ENCODE assay signal across 10 cellular contexts in the genomic region with DNA sequence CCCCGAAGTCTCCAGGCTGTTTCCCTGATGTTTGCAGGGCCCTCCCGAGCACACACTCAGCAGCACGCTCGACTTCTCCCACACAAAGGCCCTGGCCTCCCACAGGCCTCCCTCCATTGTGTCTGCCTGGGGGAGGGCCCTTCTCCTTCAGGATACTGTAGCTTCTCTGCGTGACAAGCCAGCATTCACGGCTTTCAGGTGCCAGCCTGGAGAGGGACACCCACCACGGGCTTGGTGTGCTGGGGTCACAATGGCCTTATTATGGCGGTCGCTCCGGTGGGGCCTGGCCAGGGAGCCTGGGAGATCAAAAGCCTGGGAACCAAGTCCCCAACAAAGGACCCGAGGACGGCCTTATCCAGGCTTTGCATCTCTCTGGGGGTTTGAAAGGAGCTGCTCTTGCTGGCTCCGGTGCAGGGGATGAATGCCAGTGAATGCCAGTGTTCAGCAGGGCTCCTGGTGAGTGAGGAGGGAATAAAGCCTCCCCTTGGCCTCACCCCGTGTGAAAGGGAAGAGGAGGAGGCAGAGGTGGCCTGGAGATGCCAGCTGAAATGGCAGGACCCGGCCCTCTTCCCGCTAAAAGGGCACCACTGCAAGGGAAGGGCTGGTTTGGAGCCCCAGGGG. TPM values are rescaled to one million over a fixed set of nuclear protein-coding genes. Genes with fewer than 3 reads are reported as not detected.
DNase-seq lines count a peak whose midpoint lies in the region; ATAC-seq and TF ChIP-seq lines count a peak whose summit lies in the region.
"Had no signal": no experiment of that assay in that cellular context is flagged by ENCODE, and none has a peak within 500 bp of the region (broad histone marks: within the 10 kb centered on the region; RNA-seq: fewer than 3 reads in every experiment).

No MANE protein-coding gene starts in this region.

- H3K9ac ChIP-seq in mammary epithelial cell (ENCODE audit: insufficient read depth, low read length) (peak overlapping the region; percentile 15), mesenchymal stem cell (ENCODE audit: low read length) (peak overlapping the region; percentile 73)

- ATAC-seq in upper lobe of left lung (ENCODE audit: low FRiP score in 2 of 2), result no peak
- ATAC-seq in GM21526 (IDR thresholded peaks at IDR 0.05; ENCODE audit: low FRiP score, unreplicated experiment), result no peak
- ATAC-seq in GM18868 (IDR thresholded peaks at IDR 0.05; ENCODE audit: unreplicated experiment), result no peak

- TF ChIP-seq POLR2A in upper lobe of left lung (IDR thresholded peaks at IDR 0.05), result no peak

- peak overlapping the region; percentile 3 to 95 for H3K4ac ChIP-seq in mesenchymal stem cell (ENCODE audit: low read depth in 1 of 2, low read length in 2 of 2)

- H3K14ac ChIP-seq in mesenchymal stem cell (ENCODE audit: low read length in 2 of 2), result peak overlapping the region in 1 of 2 experiments; percentile 73

- no peaks in the 10 kb centered on the region for H4K20me1 ChIP-seq in mammary epithelial cell (ENCODE audit: insufficient read depth, low read length)

- H3K9me3 ChIP-seq in mammary epithelial cell (replicated peaks; ENCODE audit: insufficient read depth, low read length) (no peaks in the 10 kb centered on the region), mesenchymal stem cell (ENCODE audit: control insufficient read depth, low read length) (no peaks in the 10 kb centered on the region), upper lobe of left lung (no peaks in the 10 kb centered on the region)

- dilution Hi-C loops in mammary epithelial cell (cut with HindIII; ENCODE audit: low sequenced_read_pairs), result no loop called here

- H2AFZ ChIP-seq in mammary epithelial cell (ENCODE audit: low read depth, low read length) (peak overlapping the region; percentile 57), mesenchymal stem cell (ENCODE audit: low read depth, low read length) (no peak overlapping the region)

- H2BK120ac ChIP-seq in mesenchymal stem cell (ENCODE audit: low read depth, low read length), result peak overlapping the region; percentile 99

- in situ Hi-C loops in mammary epithelial cell (cut with MboI; ENCODE audit: low sequenced_read_pairs in 2 of 2), result no loop called here

- H2AK5ac ChIP-seq in mesenchymal stem cell (ENCODE audit: low read length, severe bottlenecking), result peak overlapping the region; percentile 96

- no peak for TF ChIP-seq CTCF in mammary epithelial cell (conservative IDR thresholded peaks at IDR 0.05 in 1 of 2, IDR thresholded peaks at IDR 0.05 in 1 of 2; ENCODE audit: extremely low read depth in 1 of 2, insufficient read depth in 1 of 2, low read depth in 1 of 2, low read length in 2 of 2)
- TF ChIP-seq CTCF in upper lobe of left lung (IDR thresholded peaks at IDR 0.05), result no peak

- 55% methylated on average over 12 of the region's 16 CpGs for WGBS in mammary epithelial cell (ENCODE audit: low coverage, missing lambda C conversion rate)
- 76% methylated on average over 16 of the region's 16 CpGs for WGBS in mesenchymal stem cell
- 75 to 82% methylated on average over 7 to 16 of the region's 16 CpGs for WGBS in upper lobe of left lung, 2 donors

- peak overlapping the region; percentile 98 for H4K8ac ChIP-seq in mesenchymal stem cell (ENCODE audit: low read length)

- H4K91ac ChIP-seq in mesenchymal stem cell (ENCODE audit: low read length), result peak overlapping the region; percentile 99

- H3K4me1 ChIP-seq in mammary epithelial cell (ENCODE audit: insufficient read depth, low read length) (peaks cover 18% of the 10 kb centered on the region), mesenchymal stem cell (ENCODE audit: control insufficient read depth, insufficient read depth, low read depth, low read length) (peaks cover 54% of the 10 kb centered on the region), upper lobe of left lung (peaks cover 16 to 28% (median 24%) of the 10 kb centered on the region in 4 donors)

- H3K79me1 ChIP-seq in mesenchymal stem cell (replicated peaks; ENCODE audit: low read length, poor library complexity, severe bottlenecking), result peaks cover 12% of the 10 kb centered on the region

- H2BK5ac ChIP-seq in mesenchymal stem cell (ENCODE audit: low read depth, low read length, poor library complexity, severe bottlenecking), result peak overlapping the region; percentile 97

- H2BK15ac ChIP-seq in mesenchymal stem cell (ENCODE audit: low read depth, poor library complexity, severe bottlenecking), result peak overlapping the region; percentile 98

- no peaks in the 10 kb centered on the region for H3K79me2 ChIP-seq in mammary epithelial cell (ENCODE audit: insufficient read depth, low read length)

- peak overlapping the region in 1 of 2 experiments; percentile 66 for H3K23ac ChIP-seq in mesenchymal stem cell (ENCODE audit: low read length in 2 of 2)

- H3K36me3 ChIP-seq in mammary epithelial cell (ENCODE audit: insufficient read depth, low read length) (peaks cover 4% of the 10 kb centered on the region), mesenchymal stem cell (ENCODE audit: control insufficient read depth in 1 of 2, insufficient read depth in 2 of 2, low read depth in 1 of 2, low read length in 2 of 2) (peaks cover 0 to 52% of the 10 kb centered on the region in 2 experiments), upper lobe of left lung (peaks cover 0 to 10% (median 2%) of the 10 kb centered on the region in 4 donors)

- no peak for TF ChIP-seq EP300 in upper lobe of left lung (IDR thresholded peaks at IDR 0.05)

- intact Hi-C loops in mammary epithelial cell (cut with micrococcal nuclease), result no loop called here

- no TSS peak for BruUV-seq in mammary epithelial cell (replicated peaks; lab: Mats Ljungman, UMichigan)

- H3K27me3 ChIP-seq in mammary epithelial cell (ENCODE audit: insufficient read depth, low read length), result no peaks in the 10 kb centered on the region
- H3K27me3 ChIP-seq in mesenchymal stem cell (ENCODE audit: control insufficient read depth in 1 of 2, insufficient read depth in 1 of 2, low read length in 2 of 2), result no peaks in the 10 kb centered on the region
- no peaks in the 10 kb centered on the region for H3K27me3 ChIP-seq in upper lobe of left lung

- CTCF ChIA-PET in mammary epithelial cell (lab: Charles Lee; ENCODE audit: low non-redundant PET), result no interaction called here

- H3K27ac ChIP-seq in mammary epithelial cell (ENCODE audit: insufficient read depth, low read depth, low read length) (peak overlapping the region; percentile 54), mesenchymal stem cell (ENCODE audit: low read length, poor library complexity, severe bottlenecking) (peak overlapping the region; percentile 98), upper lobe of left lung (peak overlapping the region; percentile 60 to 82 (median 74))

- peak overlapping the region; percentile 56 for H3K4me2 ChIP-seq in mammary epithelial cell (ENCODE audit: insufficient read depth, low read depth, low read length)
- no peak overlapping the region for H3K4me2 ChIP-seq in mesenchymal stem cell (ENCODE audit: low read length, poor library complexity, severe bottlenecking)

- H3K4me3 ChIP-seq in mammary epithelial cell (replicated peaks in 1 of 3; ENCODE audit: insufficient read depth in 1 of 3, low read depth in 2 of 3, low read length in 3 of 3) (no peak overlapping the region), mesenchymal stem cell (ENCODE audit: insufficient read depth in 1 of 2, low read depth in 1 of 2, low read length in 2 of 2) (no peak overlapping the region), upper lobe of left lung (no peak overlapping the region)

- peak; percentile 44 for DNase-seq in NCI-H2029 (lab: John Stamatoyannopoulos, UW)
- no peak for DNase-seq in NCI-H2029 treated with DMSO at 0.1 percent for 48 hours (lab: John Stamatoyannopoulos, UW)
- no peak for DNase-seq in mammary epithelial cell
- no peak for DNase-seq in mesenchymal stem cell
- DNase-seq in upper lobe of left lung, result peak in 1 of 2 donors; percentile 43
- DNase-seq in stimulated activated CD4-positive, alpha-beta T cell treated with anti-CD3 and anti-CD28 coated beads, Interleukin-2, amount 100 ng/mL, for 48 hours, result no peak
- DNase-seq: activated naive CD4-positive, alpha-beta T cell; SW 1271 had no signal

- H2BK12ac ChIP-seq in mesenchymal stem cell (ENCODE audit: low read length in 2 of 2), result peak overlapping the region; percentile 19 to 75

- peak overlapping the region; percentile 44 to 97 for H3K18ac ChIP-seq in mesenchymal stem cell (ENCODE audit: low read depth in 1 of 2, low read length in 2 of 2)

RNA-seq across cellular contexts. Expression of a gene that starts 55.0 kb away (rescaled TPM):
- 10 to 100 TPM; 11.2 to 21.0 TPM for total RNA-seq in mammary epithelial cell
- 6.5 TPM for polyA plus RNA-seq in mammary epithelial cell
- 10.4 TPM for polyA minus RNA-seq in mammary epithelial cell
- polyA plus RNA-seq in mesenchymal stem cell (2013, experiment 1 of 2), result 8.5 TPM
- 8.5 TPM for polyA plus RNA-seq in mesenchymal stem cell (2013, experiment 2 of 2)
- 10 to 100 TPM in 5 of 6 donors, 1 to 10 TPM in 1; 7.4 to 17.5 (median 13.7) TPM for total RNA-seq in upper lobe of left lung
